ENCODE assay signal across 1 cellular context in genomic region chr9:129142536-129142935, GRCh38.
TF ChIP-seq lines count a peak whose summit lies in the region.

No MANE protein-coding gene starts in this region.

TF ChIP-seq in H1, 55 proteins besides CTCF, POLR2A, EP300 and RAD21:
- TF ChIP-seq HDAC2 (IDR thresholded peaks at IDR 0.05; ENCODE audit: borderline replicate concordance in 1 of 2, low read depth in 2 of 2, low read length in 2 of 2), result no peak
- TF ChIP-seq NRF1 (IDR thresholded peaks at IDR 0.05; ENCODE audit: low read depth, low read length), result no peak
- TF ChIP-seq ATF3 (IDR thresholded peaks at IDR 0.05; ENCODE audit: insufficient read depth, low read depth, low read length), result no peak
- no peak for TF ChIP-seq BACH1 (IDR thresholded peaks at IDR 0.05; ENCODE audit: low read length)
- no peak for TF ChIP-seq KDM1A (IDR thresholded peaks at IDR 0.05; ENCODE audit: borderline replicate concordance, low read length)
- no peak for TF ChIP-seq ZNF274 (IDR thresholded peaks at IDR 0.05; ENCODE audit: borderline replicate concordance, extremely low read depth, low read length)
- no peak for TF ChIP-seq RNF2 (IDR thresholded peaks at IDR 0.05; ENCODE audit: borderline replicate concordance, low read depth, low read length, missing control alignments, poor library complexity, severe bottlenecking)
- no peak for TF ChIP-seq SAP30 (IDR thresholded peaks at IDR 0.05; ENCODE audit: insufficient read depth, insufficient replicate concordance, low read length)
- TF ChIP-seq HDAC6 (IDR thresholded peaks at IDR 0.05; ENCODE audit: low read depth, low read length), result no peak
- no peak for TF ChIP-seq EZH2 (IDR thresholded peaks at IDR 0.05; ENCODE audit: low read depth, low read length, severe bottlenecking)
- TF ChIP-seq SIN3A (conservative IDR thresholded peaks at IDR 0.05 in 1 of 2, IDR thresholded peaks at IDR 0.05 in 1 of 2; ENCODE audit: low read depth in 1 of 2, low read length in 2 of 2), result no peak
- TF ChIP-seq RFX5 (IDR thresholded peaks at IDR 0.05; ENCODE audit: borderline replicate concordance, low read depth, low read length), result no peak
- TF ChIP-seq CHD1 (IDR thresholded peaks at IDR 0.05; ENCODE audit: low read depth, low read length), result no peak
- TF ChIP-seq SP2 (IDR thresholded peaks at IDR 0.05; ENCODE audit: low read length), result no peak
- TF ChIP-seq TBP (IDR thresholded peaks at IDR 0.05; ENCODE audit: low read depth, low read length), result no peak
- no peak for TF ChIP-seq FOSL1 (IDR thresholded peaks at IDR 0.05; ENCODE audit: insufficient read depth, low read depth, low read length)
- TF ChIP-seq JUN (IDR thresholded peaks at IDR 0.05; ENCODE audit: low read depth, low read length), result no peak
- no peak for TF ChIP-seq SIX5 (IDR thresholded peaks at IDR 0.05; ENCODE audit: low read depth, low read length)
- TF ChIP-seq MAFK (IDR thresholded peaks at IDR 0.05; ENCODE audit: low read depth, low read length), result no peak
